ENCODE assay signal across 9 cellular contexts in genomic region chr15:34520566-34520965, GRCh38.
"Had no signal": no experiment of that assay in that cellular context is flagged by ENCODE, and none has a peak within 500 bp of the region (broad histone marks: within the 10 kb centered on the region; RNA-seq: fewer than 3 reads in every experiment).

No MANE protein-coding gene starts in this region.

- ATAC-seq: HCT116, K562 had no signal

- H3K4me3 ChIP-seq: GM23248, HAP-1, K562 had no signal

- H3K9me3 ChIP-seq: HAP-1 had no signal

- H3K27ac Mint-ChIP-seq: HFFc6 had no signal

- FAIRE-seq: HTR-8/SVneo, K562 had no signal

- H3K9ac ChIP-seq: GM23248 had no signal

- H3K9me3 Mint-ChIP-seq: HFFc6 had no signal

- DNase-seq: GM23248, GOT3, H7, HFFc6, IMR-90 had no signal

- H3K27ac ChIP-seq: GM23248 had no signal

- H3K36me3 ChIP-seq: HAP-1 had no signal

- H3K4me3 Mint-ChIP-seq: HFFc6 had no signal

- H3K4me1 ChIP-seq: HAP-1 had no signal
